9 cellular contexts compared by ENCODE assay signal in the genomic region with DNA sequence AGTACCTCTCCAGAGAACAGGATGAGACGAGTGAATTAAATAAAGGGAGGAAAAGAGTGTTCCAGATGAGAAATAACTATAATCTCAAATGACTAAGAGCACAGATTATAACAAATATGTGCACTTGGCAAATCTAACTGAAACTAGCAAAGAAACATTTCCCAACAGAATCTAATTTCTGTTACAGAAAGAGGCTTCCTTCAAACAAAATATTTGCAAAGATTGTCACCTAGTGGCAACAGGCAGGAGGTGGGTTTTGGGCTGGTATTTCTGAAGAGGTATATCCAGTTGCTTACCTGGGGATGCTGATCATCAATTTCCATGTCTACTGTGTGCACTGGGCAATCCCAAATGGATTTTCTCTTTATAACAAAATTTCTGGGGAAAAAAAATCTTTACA. TPM values are rescaled to one million over a fixed set of nuclear protein-coding genes. Genes with fewer than 3 reads are reported as not detected.
DNase-seq lines count a peak whose midpoint lies in the region; ATAC-seq, FAIRE-seq and TF ChIP-seq lines count a peak whose summit lies in the region.
"Had no signal": no experiment of that assay in that cellular context is flagged by ENCODE, and none has a peak within 500 bp of the region (broad histone marks: within the 10 kb centered on the region; RNA-seq: fewer than 3 reads in every experiment).

No MANE protein-coding gene starts in this region.

- TF ChIP-seq CTCF in NB4 (IDR thresholded peaks at IDR 0.05; ENCODE audit: low read depth, low read length) (peak; percentile 20), H1 (IDR thresholded peaks at IDR 0.05; ENCODE audit: control extremely low read depth in 1 of 3, insufficient read depth in 1 of 3, low read depth in 1 of 3, low read length in 3 of 3) (peak in 2 of 3 experiments; percentile 55 to 66; a peak in 3 of 4 replicates), retinal pigment epithelial cell (conservative IDR thresholded peaks at IDR 0.05; ENCODE audit: low read depth, low read length) (peak; percentile 75)

- H4K5ac ChIP-seq in H1 (ENCODE audit: insufficient read length, low read depth, low read length) = no peak overlapping the region

- H4K8ac ChIP-seq in H1 (ENCODE audit: extremely low read depth, insufficient read depth, low read length) = no peak overlapping the region

- no peaks in the 10 kb centered on the region for H3K4me1 ChIP-seq in H1 (replicated peaks in 1 of 4; ENCODE audit: control insufficient read depth in 3 of 4, insufficient read depth in 4 of 4, low read length in 3 of 4)

- no peak overlapping the region for H2BK15ac ChIP-seq in H1 (ENCODE audit: low read length)

- peak; percentile 3 for DNase-seq in NCI-H82 (lab: John Stamatoyannopoulos, UW)
- no peak for DNase-seq in NCI-H82 treated with DMSO at 0.1 percent for 48 hours (lab: John Stamatoyannopoulos, UW; ENCODE audit: unreplicated experiment)
- DNase-seq in NB4 (ENCODE audit: low read depth) = peak; percentile 10
- DNase-seq in H1 (ENCODE audit: low read depth in 1 of 2, low spot score in 2 of 2) = no peak
- DNase-seq in retinal pigment epithelial cell (ENCODE audit: low read depth) = no peak
- no peak for DNase-seq in COLO668 (lab: John Stamatoyannopoulos, UW; ENCODE audit: unreplicated experiment)
- DNase-seq in NCI-H2029 treated with DMSO at 0.1 percent for 48 hours (lab: John Stamatoyannopoulos, UW) = no peak
- DNase-seq: glutamatergic neuron had no signal

- H3K27ac ChIP-seq in H1 (ENCODE audit: low read depth, low read length) = no peak overlapping the region

- 73% methylated on average over 1 of the region's 1 CpG; no CpG with 5 or more reads in 1 of the 2 experiments for WGBS in H1 (ENCODE audit: extremely low coverage in 1 of 2, insufficient coverage in 1 of 2, insufficient read length in 1 of 2, insufficient replicate concordance in 2 of 2, low coverage in 1 of 2, low lambda C conversion rate in 2 of 2, missing lambda C conversion rate in 1 of 2), 2 experiments

- ATAC-seq in HG02884 (IDR thresholded peaks at IDR 0.05; ENCODE audit: unreplicated experiment) = no peak

- H3K18ac ChIP-seq in H1 (ENCODE audit: extremely low read depth, low read length) = no peak overlapping the region

- no peak overlapping the region for H3K4ac ChIP-seq in H1 (replicated peaks; ENCODE audit: insufficient read length, low read depth, low read length)

- no peaks in the 10 kb centered on the region for H3K36me3 ChIP-seq in H1 (ENCODE audit: control insufficient read depth in 2 of 4, insufficient read depth in 4 of 4, low read length in 3 of 4)

- H3K14ac ChIP-seq in H1 (ENCODE audit: insufficient read length) = no peak overlapping the region

- H3K9me3 ChIP-seq in H1 (ENCODE audit: insufficient read depth in 2 of 2, low read depth in 1 of 2, low read length in 1 of 2) = no peaks in the 10 kb centered on the region

- H2BK5ac ChIP-seq in H1 (ENCODE audit: low read depth, low read length) = no peak overlapping the region

- H2BK120ac ChIP-seq in H1 (replicated peaks; ENCODE audit: low read depth, low read length) = no peak overlapping the region

- POLR2A ChIA-PET in H1 (lab: Charles Lee; ENCODE audit: partially characterized antibody) = no interaction called here

- H3K79me1 ChIP-seq in H1 (ENCODE audit: low read depth, low read length) = no peaks in the 10 kb centered on the region

- H4K20me1 ChIP-seq in H1 (replicated peaks in 1 of 2; ENCODE audit: control insufficient read depth in 1 of 2, insufficient read depth in 2 of 2, low read length in 2 of 2) = no peaks in the 10 kb centered on the region

- no peak for FAIRE-seq in H1 (lab: Jason Lieb, UNC)

- TF ChIP-seq POLR2A in NB4 (IDR thresholded peaks at IDR 0.05; ENCODE audit: extremely low read depth, insufficient read length) = no peak
- TF ChIP-seq POLR2A in H1 (IDR thresholded peaks at IDR 0.05; ENCODE audit: control extremely low read depth in 1 of 2, low read depth in 2 of 2, low read length in 2 of 2) = no peak

- H3K79me2 ChIP-seq in H1 (ENCODE audit: control insufficient read depth in 1 of 2, insufficient read depth in 2 of 2, low read length in 2 of 2) = no peaks in the 10 kb centered on the region

- H3K23ac ChIP-seq in H1 (ENCODE audit: insufficient read length) = no peak overlapping the region

- no peak overlapping the region for H3K9ac ChIP-seq in H1 (replicated peaks in 1 of 4; ENCODE audit: extremely low read depth in 1 of 4, low read depth in 3 of 4, low read length in 3 of 4)

- no peak overlapping the region for H3K56ac ChIP-seq in H1 (replicated peaks; ENCODE audit: insufficient read length, low read depth, low read length)

- H3K4me2 ChIP-seq in H1 (ENCODE audit: insufficient read depth in 1 of 2, low read depth in 2 of 2, low read length in 2 of 2) = no peak overlapping the region

- no peak overlapping the region for H2AK5ac ChIP-seq in H1 (ENCODE audit: low read depth, low read length)

- CTCF ChIA-PET in H1 (lab: Charles Lee; ENCODE audit: partially characterized antibody) = interaction anchor here (0.6 to 1.2 kb wide), 6 partner anchors 254 to 739 kb away, joined by 3 to 4 read pairs (median 3); no protein-coding TSS in a partner anchor

- no peak overlapping the region for H4K91ac ChIP-seq in H1 (replicated peaks; ENCODE audit: insufficient read length, low read length)

- H2AFZ ChIP-seq in H1 (ENCODE audit: low read length) = no peak overlapping the region

- peak; percentile 76 to 81 for TF ChIP-seq RAD21 in H1 (IDR thresholded peaks at IDR 0.05 in 1 of 2, conservative IDR thresholded peaks at IDR 0.05 in 1 of 2; ENCODE audit: low read depth in 2 of 2, low read length in 2 of 2)

- H3K27me3 ChIP-seq in H1 (replicated peaks in 1 of 4; ENCODE audit: control insufficient read depth in 3 of 4, extremely low read depth in 1 of 4, insufficient read depth in 3 of 4, low read length in 3 of 4) = no peaks in the 10 kb centered on the region

- H2BK12ac ChIP-seq in H1 (ENCODE audit: low read depth, low read length) = no peak overlapping the region

- no peak overlapping the region for H2BK20ac ChIP-seq in H1 (ENCODE audit: low read length)

- no peaks in the 10 kb centered on the region for H3K23me2 ChIP-seq in H1 (ENCODE audit: low read depth, low read length)

- H3K4me3 ChIP-seq in NB4 (ENCODE audit: low read depth, low read length) = no peak overlapping the region
- H3K4me3 ChIP-seq in H1 (ENCODE audit: extremely low read depth in 1 of 4, insufficient read depth in 2 of 4, low read depth in 3 of 4, low read length in 4 of 4) = no peak overlapping the region
- H3K4me3 ChIP-seq in retinal pigment epithelial cell (ENCODE audit: low read length) = no peak overlapping the region

- TF ChIP-seq EP300 in H1 (IDR thresholded peaks at IDR 0.05; ENCODE audit: borderline replicate concordance in 1 of 2, low read depth in 2 of 2, low read length in 2 of 2) = no peak

TF ChIP-seq in H1, 55 proteins besides CTCF, POLR2A, EP300 and RAD21 (continues in another document):
- TF ChIP-seq ASH2L (IDR thresholded peaks at IDR 0.05; ENCODE audit: low read length) (no peak), SIN3A (conservative IDR thresholded peaks at IDR 0.05 in 1 of 2, IDR thresholded peaks at IDR 0.05 in 1 of 2; ENCODE audit: low read depth in 1 of 2, low read length in 2 of 2) (no peak), ATF2 (IDR thresholded peaks at IDR 0.05; ENCODE audit: low read length) (no peak), CBX5 (IDR thresholded peaks at IDR 0.05; ENCODE audit: low read depth, low read length) (no peak), PHF8 (conservative IDR thresholded peaks at IDR 0.05; ENCODE audit: low read depth, low read length) (no peak), RXRA (IDR thresholded peaks at IDR 0.05; ENCODE audit: insufficient read depth, low read depth, low read length) (no peak), BRCA1 (IDR thresholded peaks at IDR 0.05; ENCODE audit: low read depth, low read length) (no peak), NRF1 (IDR thresholded peaks at IDR 0.05; ENCODE audit: low read depth, low read length) (no peak), MAFK (IDR thresholded peaks at IDR 0.05; ENCODE audit: low read depth, low read length) (no peak), SP2 (IDR thresholded peaks at IDR 0.05; ENCODE audit: low read length) (no peak), SAP30 (IDR thresholded peaks at IDR 0.05; ENCODE audit: insufficient read depth, insufficient replicate concordance, low read length) (no peak), BACH1 (IDR thresholded peaks at IDR 0.05; ENCODE audit: low read length) (no peak), RFX5 (IDR thresholded peaks at IDR 0.05; ENCODE audit: borderline replicate concordance, low read depth, low read length) (no peak)

RNA-seq across cellular contexts. Expression of gene SPDL1, which starts 5.6 kb away (rescaled TPM):
- 44.5 and 45.5 TPM in 2 replicates for total RNA-seq in H1 (2021; fragmentation: NEBNext Ultra II Directional; extraction: Animal tissue kit (Norgen Biotek cat#: 25700))
- polyA plus RNA-seq in H1 (2011; rRNA removed) = 9.8 and 16.9 TPM in 2 replicates
- polyA plus RNA-seq in H1 (2011; cell fraction: cytosol; rRNA removed) = 32.0 TPM
- 12.5 TPM for polyA plus RNA-seq in H1 (2011; cell fraction: nucleus; rRNA removed)
- 26.5 to 47.4 TPM (median 33.6 TPM) in 4 replicates for polyA plus RNA-seq in H1 (2012, experiment 1 of 2)
- 3.3 TPM for polyA plus RNA-seq in H1 (2012, experiment 2 of 2)
- 52.8 TPM for polyA plus RNA-seq in H1 (2013, experiment 1 of 2)
- polyA plus RNA-seq in H1 (2013, experiment 2 of 2) = 45.6 TPM
- 19.3 and 20.9 TPM in 2 replicates for polyA minus RNA-seq in H1 (2011; rRNA and poly(A)+ RNA removed)
- polyA minus RNA-seq in H1 (2011; cell fraction: cytosol; rRNA and poly(A)+ RNA removed) = 12.6 TPM
- 39.4 TPM for polyA minus RNA-seq in H1 (2011; cell fraction: nucleus; rRNA and poly(A)+ RNA removed)

RNA-seq across cellular contexts. Expression of gene DOCK2, which starts 59.1 kb away (rescaled TPM):
- total RNA-seq in H1 (2021; fragmentation: NEBNext Ultra II Directional; extraction: Animal tissue kit (Norgen Biotek cat#: 25700)) = 5.7 and 8.5 TPM in 2 replicates
- 3.2 and 3.9 TPM in 2 replicates for polyA plus RNA-seq in H1 (2011; rRNA removed)
- 3.6 TPM for polyA plus RNA-seq in H1 (2011; cell fraction: cytosol; rRNA removed)
- 5.9 TPM for polyA plus RNA-seq in H1 (2011; cell fraction: nucleus; rRNA removed)
- polyA plus RNA-seq in H1 (2012, experiment 1 of 2) = 3.1 to 6.1 TPM (median 4.7 TPM) in 4 replicates
- polyA plus RNA-seq in H1 (2012, experiment 2 of 2) = 0.22 TPM
- 1.9 TPM for polyA plus RNA-seq in H1 (2013, experiment 1 of 2)
- 2.0 TPM for polyA plus RNA-seq in H1 (2013, experiment 2 of 2)
- polyA minus RNA-seq in H1 (2011; rRNA and poly(A)+ RNA removed) = 17.8 and 19.8 TPM in 2 replicates
- polyA minus RNA-seq in H1 (2011; cell fraction: cytosol; rRNA and poly(A)+ RNA removed) = 2.3 TPM
- polyA minus RNA-seq in H1 (2011; cell fraction: nucleus; rRNA and poly(A)+ RNA removed) = 21.1 TPM

Comparison
In these comparisons a context has a peak if more than half of its experiments do, and no peak if none do; other contexts are left out.
1. DNase-seq: peak in NCI-H82 (single experiment) and NB4 (single experiment); none in NCI-H82 treated with DMSO at 0.1 percent for 48 hours (single experiment), H1 (0 of 2), retinal pigment epithelial cell (single experiment), COLO668 (single experiment) and NCI-H2029 treated with DMSO at 0.1 percent for 48 hours (single experiment).
2. CTCF ChIP-seq: peak in every context shown above with its lines; median percentile 75 in retinal pigment epithelial cell; 60 in H1; 20 in NB4.